ENCODE assay signal across 8 cellular contexts in genomic region chr2:230007931-230008707, GRCh38.
DNase-seq lines count a peak whose midpoint lies in the region; ATAC-seq and TF ChIP-seq lines count a peak whose summit lies in the region.

No MANE protein-coding gene starts in this region.

- ATAC-seq in HG02610 (IDR thresholded peaks at IDR 0.05; ENCODE audit: unreplicated experiment) (peak; percentile 47), GM18498 (IDR thresholded peaks at IDR 0.05; ENCODE audit: unreplicated experiment) (no peak)

- no peak overlapping the region for H3K27ac ChIP-seq in liver (ENCODE audit: low read depth in 1 of 2, low read length in 2 of 2)

- no peaks in the 10 kb centered on the region for H3K9me3 Mint-ChIP-seq in Calu3 (ENCODE audit: low read depth, unreplicated experiment)
- no peaks in the 10 kb centered on the region for H3K9me3 Mint-ChIP-seq in activated CD4-positive, alpha-beta T cell treated with anti-CD3 and anti-CD28 coated beads, Interleukin-2, amount 10 ng/mL, durations not matched to agents 7 days and 5 days

- H3K9me3 ChIP-seq in liver (ENCODE audit: control insufficient read depth in 4 of 4, low read length in 3 of 4), result no peaks in the 10 kb centered on the region

- CTCF ChIA-PET in Calu3 (lab: Charles Lee), result interaction anchor here (0.6 to 1.8 kb wide), 7 partner anchors 14 to 603 kb away, joined by 3 to 15 read pairs (median 3); partner anchors contain the start of gene SLC16A14
- CTCF ChIA-PET in activated CD4-positive, alpha-beta T cell treated with anti-CD3 and anti-CD28 coated beads, Interleukin-2, amount 10 ng/mL, durations not matched to agents 7 days and 5 days (lab: Charles Lee), result interaction anchor here (0.8 to 2.8 kb wide), 11 partner anchors 8 to 602 kb away, joined by 3 to 7 read pairs (median 5); no protein-coding TSS in a partner anchor

- H3K27ac Mint-ChIP-seq in Calu3 (ENCODE audit: unreplicated experiment), result no peak overlapping the region
- H3K27ac Mint-ChIP-seq in activated CD4-positive, alpha-beta T cell treated with anti-CD3 and anti-CD28 coated beads, Interleukin-2, amount 10 ng/mL, durations not matched to agents 7 days and 5 days, result no peak overlapping the region

- H3K36me3 ChIP-seq in liver (ENCODE audit: control insufficient read depth in 4 of 4, insufficient read depth in 3 of 4, low read depth in 1 of 4, low read length in 3 of 4), result no peaks in the 10 kb centered on the region

- H3K4me3 Mint-ChIP-seq in Calu3 (ENCODE audit: low read depth, unreplicated experiment), result no peak overlapping the region
- H3K4me3 Mint-ChIP-seq in activated CD4-positive, alpha-beta T cell treated with anti-CD3 and anti-CD28 coated beads, Interleukin-2, amount 10 ng/mL, durations not matched to agents 7 days and 5 days, result no peak overlapping the region

- no peaks in the 10 kb centered on the region for H3K27me3 Mint-ChIP-seq in Calu3 (ENCODE audit: unreplicated experiment)
- H3K27me3 Mint-ChIP-seq in activated CD4-positive, alpha-beta T cell treated with anti-CD3 and anti-CD28 coated beads, Interleukin-2, amount 10 ng/mL, durations not matched to agents 7 days and 5 days, result no peaks in the 10 kb centered on the region

- intact Hi-C loops in Calu3 (cut with micrococcal nuclease; ENCODE audit: unreplicated experiment), result loop anchor here (1.0 kb wide), 3 partner anchors 59 to 603 kb away; no protein-coding TSS in a partner anchor

- H3K4me1 ChIP-seq in liver (ENCODE audit: control insufficient read depth in 4 of 4, insufficient read depth in 4 of 4, low read length in 3 of 4), result no peaks in the 10 kb centered on the region

- peak overlapping the region in 1 of 3 donors; percentile 32 for H3K4me3 ChIP-seq in liver (ENCODE audit: low read depth in 1 of 3, low read length in 3 of 3)

- H3K36me3 Mint-ChIP-seq in Calu3 (ENCODE audit: insufficient read depth, unreplicated experiment), result no peaks in the 10 kb centered on the region
- H3K36me3 Mint-ChIP-seq in activated CD4-positive, alpha-beta T cell treated with anti-CD3 and anti-CD28 coated beads, Interleukin-2, amount 10 ng/mL, durations not matched to agents 7 days and 5 days (ENCODE audit: low read depth), result no peaks in the 10 kb centered on the region

- peak; percentile 94 to 96 for TF ChIP-seq RAD21 in liver (IDR thresholded peaks at IDR 0.05)

- no peaks in the 10 kb centered on the region for H3K27me3 ChIP-seq in liver (ENCODE audit: control insufficient read depth in 4 of 4, insufficient read depth in 4 of 4, low read length in 3 of 4)

- peaks cover 18% of the 10 kb centered on the region for H3K4me1 Mint-ChIP-seq in Calu3 (ENCODE audit: low read depth, unreplicated experiment)
- peaks cover 9% of the 10 kb centered on the region for H3K4me1 Mint-ChIP-seq in activated CD4-positive, alpha-beta T cell treated with anti-CD3 and anti-CD28 coated beads, Interleukin-2, amount 10 ng/mL, durations not matched to agents 7 days and 5 days

- BruUV-seq in Calu3 (replicated peaks; lab: Mats Ljungman, UMichigan), result no TSS peak

- POLR2A ChIA-PET in activated CD4-positive, alpha-beta T cell treated with anti-CD3 and anti-CD28 coated beads, Interleukin-2, amount 10 ng/mL, durations not matched to agents 7 days and 5 days (lab: Charles Lee), result no interaction called here

- WGBS in liver, result 49% methylated on average over 12 of the region's 12 CpGs

- H3K9ac ChIP-seq in liver (ENCODE audit: low read depth in 1 of 2, low read length in 2 of 2), result no peak overlapping the region

- peak; percentile 86 for TF ChIP-seq CTCF in Calu3 (IDR thresholded peaks at IDR 0.05; ENCODE audit: unreplicated experiment)
- peak; percentile 84 for TF ChIP-seq CTCF in liver (IDR thresholded peaks at IDR 0.05; ENCODE audit: low read depth, low read length, missing input control)

- DNase-seq in Calu3 (peak; percentile 85), NCI-H526 treated with DMSO at 0.1 percent for 48 hours (lab: John Stamatoyannopoulos, UW) (peak; percentile 13), dedifferentiated amniotic fluid mesenchymal stem cell (ENCODE audit: extremely low spot score) (peak; percentile 64)
- DNase-seq in activated CD4-positive, alpha-beta T cell treated with anti-CD3 and anti-CD28 coated beads, Interleukin-2, amount 10 ng/mL, durations not matched to agents 7 days and 5 days, result peak; percentile 87
- DNase-seq in stimulated activated CD4-positive, alpha-beta T cell treated with anti-CD3 and anti-CD28 coated beads, Interleukin-4, amount 100 ng/mL, for 4 hours, result peak; percentile 72 to 82

TF ChIP-seq in liver, 16 proteins besides CTCF, POLR2A, EP300 and RAD21:
- TF ChIP-seq SP1 (IDR thresholded peaks at IDR 0.05) (no peak), RXRA (IDR thresholded peaks at IDR 0.05) (no peak), FOXA1 (IDR thresholded peaks at IDR 0.05) (no peak), FOXA2 (IDR thresholded peaks at IDR 0.05) (no peak), NR2F2 (IDR thresholded peaks at IDR 0.05) (no peak), TAF1 (conservative IDR thresholded peaks at IDR 0.05) (no peak), YY1 (IDR thresholded peaks at IDR 0.05) (no peak), EGR1 (IDR thresholded peaks at IDR 0.05; ENCODE audit: low read depth in 2 of 2) (no peak), HNF4G (IDR thresholded peaks at IDR 0.05) (no peak), JUND (IDR thresholded peaks at IDR 0.05) (no peak)
- TF ChIP-seq, protein P1, sequence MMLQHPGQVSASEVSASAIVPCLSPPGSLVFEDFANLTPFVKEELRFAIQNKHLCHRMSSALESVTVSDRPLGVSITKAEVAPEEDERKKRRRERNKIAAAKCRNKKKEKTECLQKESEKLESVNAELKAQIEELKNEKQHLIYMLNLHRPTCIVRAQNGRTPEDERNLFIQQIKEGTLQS (IDR thresholded peaks at IDR 0.05), result no peak
- TF ChIP-seq, protein P2, sequence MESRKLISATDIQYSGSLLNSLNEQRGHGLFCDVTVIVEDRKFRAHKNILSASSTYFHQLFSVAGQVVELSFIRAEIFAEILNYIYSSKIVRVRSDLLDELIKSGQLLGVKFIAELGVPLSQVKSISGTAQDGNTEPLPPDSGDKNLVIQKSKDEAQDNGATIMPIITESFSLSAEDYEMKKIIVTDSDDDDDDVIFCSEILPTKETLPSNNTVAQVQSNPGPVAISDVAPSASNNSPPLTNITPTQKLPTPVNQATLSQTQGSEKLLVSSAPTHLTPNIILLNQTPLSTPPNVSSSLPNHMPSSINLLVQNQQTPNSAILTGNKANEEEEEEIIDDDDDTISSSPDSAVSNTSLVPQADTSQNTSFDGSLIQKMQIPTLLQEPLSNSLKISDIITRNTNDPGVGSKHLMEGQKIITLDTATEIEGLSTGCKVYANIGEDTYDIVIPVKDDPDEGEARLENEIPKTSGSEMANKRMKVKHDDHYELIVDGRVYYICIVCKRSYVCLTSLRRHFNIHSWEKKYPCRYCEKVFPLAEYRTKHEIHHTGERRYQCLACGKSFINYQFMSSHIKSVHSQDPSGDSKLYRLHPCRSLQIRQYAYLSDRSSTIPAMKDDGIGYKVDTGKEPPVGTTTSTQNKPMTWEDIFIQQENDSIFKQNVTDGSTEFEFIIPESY (IDR thresholded peaks at IDR 0.05), result no peak
- TF ChIP-seq, protein P3, sequence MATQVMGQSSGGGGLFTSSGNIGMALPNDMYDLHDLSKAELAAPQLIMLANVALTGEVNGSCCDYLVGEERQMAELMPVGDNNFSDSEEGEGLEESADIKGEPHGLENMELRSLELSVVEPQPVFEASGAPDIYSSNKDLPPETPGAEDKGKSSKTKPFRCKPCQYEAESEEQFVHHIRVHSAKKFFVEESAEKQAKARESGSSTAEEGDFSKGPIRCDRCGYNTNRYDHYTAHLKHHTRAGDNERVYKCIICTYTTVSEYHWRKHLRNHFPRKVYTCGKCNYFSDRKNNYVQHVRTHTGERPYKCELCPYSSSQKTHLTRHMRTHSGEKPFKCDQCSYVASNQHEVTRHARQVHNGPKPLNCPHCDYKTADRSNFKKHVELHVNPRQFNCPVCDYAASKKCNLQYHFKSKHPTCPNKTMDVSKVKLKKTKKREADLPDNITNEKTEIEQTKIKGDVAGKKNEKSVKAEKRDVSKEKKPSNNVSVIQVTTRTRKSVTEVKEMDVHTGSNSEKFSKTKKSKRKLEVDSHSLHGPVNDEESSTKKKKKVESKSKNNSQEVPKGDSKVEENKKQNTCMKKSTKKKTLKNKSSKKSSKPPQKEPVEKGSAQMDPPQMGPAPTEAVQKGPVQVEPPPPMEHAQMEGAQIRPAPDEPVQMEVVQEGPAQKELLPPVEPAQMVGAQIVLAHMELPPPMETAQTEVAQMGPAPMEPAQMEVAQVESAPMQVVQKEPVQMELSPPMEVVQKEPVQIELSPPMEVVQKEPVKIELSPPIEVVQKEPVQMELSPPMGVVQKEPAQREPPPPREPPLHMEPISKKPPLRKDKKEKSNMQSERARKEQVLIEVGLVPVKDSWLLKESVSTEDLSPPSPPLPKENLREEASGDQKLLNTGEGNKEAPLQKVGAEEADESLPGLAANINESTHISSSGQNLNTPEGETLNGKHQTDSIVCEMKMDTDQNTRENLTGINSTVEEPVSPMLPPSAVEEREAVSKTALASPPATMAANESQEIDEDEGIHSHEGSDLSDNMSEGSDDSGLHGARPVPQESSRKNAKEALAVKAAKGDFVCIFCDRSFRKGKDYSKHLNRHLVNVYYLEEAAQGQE (IDR thresholded peaks at IDR 0.05), result no peak

Comparison
In these comparisons a context has a peak if more than half of its experiments do, and no peak if none do; other contexts are left out.
1. DNase-seq: peak in every context shown above with its lines; median percentile 87 in activated CD4-positive, alpha-beta T cell treated with anti-CD3 and anti-CD28 coated beads, Interleukin-2, amount 10 ng/mL, durations not matched to agents 7 days and 5 days; 85 in Calu3; 77 in stimulated activated CD4-positive, alpha-beta T cell treated with anti-CD3 and anti-CD28 coated beads, Interleukin-4, amount 100 ng/mL, for 4 hours; 64 in dedifferentiated amniotic fluid mesenchymal stem cell; 13 in NCI-H526 treated with DMSO at 0.1 percent for 48 hours.